Comparison of ENCODE assay signal across 8 cellular contexts in the genomic region with DNA sequence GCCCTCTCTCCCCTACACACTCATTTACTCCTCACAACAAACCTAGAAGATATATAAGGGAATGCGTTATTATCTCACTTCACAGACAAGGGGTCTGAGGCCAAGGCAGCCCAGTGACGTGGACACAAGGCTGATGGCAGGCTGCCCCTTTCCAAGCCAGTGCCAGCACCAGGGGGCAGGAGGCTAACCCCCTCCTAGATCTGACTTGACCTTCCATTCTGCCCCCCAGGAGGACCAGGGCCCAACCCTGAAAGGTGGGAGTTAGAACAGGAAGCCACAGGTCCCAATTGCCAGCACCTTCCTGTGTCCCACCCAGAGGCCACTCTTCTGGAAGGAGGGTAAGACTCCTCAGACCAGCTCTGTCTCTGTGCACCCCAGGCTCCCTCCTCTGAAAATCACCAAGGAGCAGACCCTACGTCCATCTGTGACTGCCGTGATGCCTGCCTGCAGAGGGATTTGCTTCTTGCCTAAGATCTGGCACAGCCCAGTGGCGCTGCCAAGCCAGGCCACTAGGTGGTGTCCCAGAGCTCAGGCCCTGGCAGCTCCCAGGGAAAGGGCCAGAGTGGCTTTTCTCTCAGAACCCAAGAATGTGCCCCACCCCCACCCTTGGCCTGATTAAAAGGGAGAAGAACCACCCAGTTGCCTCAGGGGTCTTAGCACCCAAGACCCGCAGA.
DNase-seq lines count a peak whose midpoint lies in the region; ATAC-seq and TF ChIP-seq lines count a peak whose summit lies in the region.

No MANE protein-coding gene starts in this region.

- DNase-seq in AG09319 (ENCODE audit: extremely low read depth, low read depth) (peak; percentile 82), GM20000 (ENCODE audit: low spot score) (peak; percentile 88), NCI-H2196 treated with DMSO at 0.1 percent for 48 hours (lab: John Stamatoyannopoulos, UW; ENCODE audit: unreplicated experiment) (peak; percentile 70), kidney glomerular epithelial cell (lab: John Stamatoyannopoulos, UW) (peak; percentile 69)
- peak; percentile 67 for DNase-seq in activated CD4-positive, alpha-beta T cell treated with anti-CD3 and anti-CD28 coated beads for 1 hour
- DNase-seq in central memory CD4-positive, alpha-beta T cell = peak; percentile 57
- DNase-seq in stimulated activated CD4-positive, alpha-beta T cell treated with anti-CD3 and anti-CD28 coated beads, Interleukin-12 subunit alpha, Interleukin-12 subunit beta, amount 100 ng/mL, for 48 hours (ENCODE audit: low read depth in 2 of 3, low spot score in 1 of 3) = peak; percentile 72 to 81 (median 74)

- no peak for ATAC-seq in GM21423 (IDR thresholded peaks at IDR 0.05; ENCODE audit: unreplicated experiment)

- TF ChIP-seq CTCF in AG09319 (IDR thresholded peaks at IDR 0.05; ENCODE audit: low read depth, low read length) (no peak; the same call in none of the 2 replicates), GM20000 (IDR thresholded peaks at IDR 0.05; ENCODE audit: extremely low read depth, missing control alignments) (peak; percentile 98)
